21 cellular contexts compared by ENCODE assay signal in the genomic region with DNA sequence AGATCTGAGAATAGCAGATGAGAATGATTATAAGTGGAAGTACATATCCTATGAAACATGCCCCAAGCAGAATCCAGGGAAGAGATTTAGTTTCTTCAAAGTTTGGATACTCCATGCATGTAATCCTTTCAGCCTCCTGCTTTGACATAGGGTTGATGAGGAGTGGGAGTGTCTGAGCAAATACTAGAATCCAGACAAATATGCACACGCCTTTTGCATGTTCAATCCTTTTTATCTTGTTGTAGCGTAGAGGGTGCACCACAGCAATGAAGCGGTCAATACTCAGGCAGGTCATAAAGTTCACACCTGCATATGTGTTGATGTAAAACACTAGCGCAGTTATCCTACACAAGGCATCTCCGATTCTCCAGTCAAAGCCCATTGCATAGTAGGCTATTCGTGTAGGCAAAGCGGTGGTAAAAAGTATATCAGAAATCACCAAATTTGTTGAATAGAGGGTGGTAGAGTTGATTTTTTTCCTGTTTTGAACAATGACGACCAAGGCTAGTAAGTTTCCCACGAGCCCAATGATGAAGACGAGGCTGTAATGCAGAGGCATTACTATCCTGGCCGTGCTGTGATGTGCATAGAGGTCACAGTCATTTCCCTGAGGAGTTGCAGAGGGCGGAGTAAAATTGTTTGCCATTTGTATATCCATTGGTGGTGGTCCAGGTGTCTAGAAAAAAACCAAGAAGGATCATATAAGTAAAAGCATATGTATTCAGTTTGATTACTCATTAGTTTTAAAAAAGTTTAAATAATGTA. TPM values are rescaled to one million over a fixed set of nuclear protein-coding genes. Genes with fewer than 3 reads are reported as not detected.
DNase-seq lines count a peak whose midpoint lies in the region; ATAC-seq, FAIRE-seq and TF ChIP-seq lines count a peak whose summit lies in the region.
"Had no signal": no experiment of that assay in that cellular context is flagged by ENCODE, and none has a peak within 500 bp of the region (broad histone marks: within the 10 kb centered on the region; RNA-seq: fewer than 3 reads in every experiment).

No MANE protein-coding gene starts in this region.

- peak; percentile 80 for FAIRE-seq in GM12891 (lab: Jason Lieb, UNC)
- FAIRE-seq: kidney had no signal

- H3K27me3 Mint-ChIP-seq in T-helper 1 cell treated with Interleukin-12 subunit alpha and Interleukin-12 subunit beta and Interleukin-4 antibody, amounts not matched to agents 30 μg/mL and 1 μg/mL, for 36 hours (ENCODE audit: low read depth), result no peaks in the 10 kb centered on the region
- H3K27me3 Mint-ChIP-seq in activated T-helper 17 cell treated with anti-CD3 and anti-CD28 coated beads, Interleukin-2, amount 50 U/mL, for 72 hours, result no peaks in the 10 kb centered on the region
- no peaks in the 10 kb centered on the region for H3K27me3 Mint-ChIP-seq in naive B cell

- H3K9me3 Mint-ChIP-seq in T-helper 1 cell treated with Interleukin-12 subunit alpha and Interleukin-12 subunit beta and Interleukin-4 antibody, amounts not matched to agents 30 μg/mL and 1 μg/mL, for 36 hours, result no peaks in the 10 kb centered on the region
- H3K9me3 Mint-ChIP-seq in activated T-helper 17 cell treated with anti-CD3 and anti-CD28 coated beads, Interleukin-2, amount 50 U/mL, for 72 hours, result no peaks in the 10 kb centered on the region
- H3K9me3 Mint-ChIP-seq in naive B cell, result no peaks in the 10 kb centered on the region

- peaks cover 32% of the 10 kb centered on the region for H3K36me3 Mint-ChIP-seq in T-helper 1 cell treated with Interleukin-12 subunit alpha and Interleukin-12 subunit beta and Interleukin-4 antibody, amounts not matched to agents 30 μg/mL and 1 μg/mL, for 36 hours (ENCODE audit: low read depth)
- H3K36me3 Mint-ChIP-seq in activated T-helper 17 cell treated with anti-CD3 and anti-CD28 coated beads, Interleukin-2, amount 50 U/mL, for 72 hours (ENCODE audit: low read depth), result peaks cover 97% of the 10 kb centered on the region
- peaks cover 13 to 21% of the 10 kb centered on the region in 2 donors for H3K36me3 Mint-ChIP-seq in naive B cell

- H3K4me1 Mint-ChIP-seq in T-helper 1 cell treated with Interleukin-12 subunit alpha and Interleukin-12 subunit beta and Interleukin-4 antibody, amounts not matched to agents 30 μg/mL and 1 μg/mL, for 36 hours (ENCODE audit: low read depth), result peaks cover 47% of the 10 kb centered on the region
- peaks cover 61% of the 10 kb centered on the region for H3K4me1 Mint-ChIP-seq in activated T-helper 17 cell treated with anti-CD3 and anti-CD28 coated beads, Interleukin-2, amount 50 U/mL, for 72 hours
- peaks cover 67 to 78% (median 68%) of the 10 kb centered on the region in 3 donors for H3K4me1 Mint-ChIP-seq in naive B cell

- intact Hi-C loops in Right ventricle myocardium inferior (cut with DNase I), result no loop called here

- ATAC-seq in activated T-helper 17 cell treated with anti-CD3 and anti-CD28 coated beads, Interleukin-2, amount 50 U/mL, for 72 hours (replicated peaks), result peak; percentile 6
- no peak for ATAC-seq in naive B cell (ENCODE audit: low read depth in 2 of 2)
- no peak for ATAC-seq in Right ventricle myocardium inferior

- H3K27ac Mint-ChIP-seq in T-helper 1 cell treated with Interleukin-12 subunit alpha and Interleukin-12 subunit beta and Interleukin-4 antibody, amounts not matched to agents 30 μg/mL and 1 μg/mL, for 36 hours, result peak overlapping the region; percentile 71
- H3K27ac Mint-ChIP-seq in activated T-helper 17 cell treated with anti-CD3 and anti-CD28 coated beads, Interleukin-2, amount 50 U/mL, for 72 hours, result peak overlapping the region; percentile 77
- peak overlapping the region; percentile 16 to 86 (median 44) for H3K27ac Mint-ChIP-seq in naive B cell

- H3K4me3 Mint-ChIP-seq in T-helper 1 cell treated with Interleukin-12 subunit alpha and Interleukin-12 subunit beta and Interleukin-4 antibody, amounts not matched to agents 30 μg/mL and 1 μg/mL, for 36 hours, result peak overlapping the region; percentile 59
- H3K4me3 Mint-ChIP-seq in activated T-helper 17 cell treated with anti-CD3 and anti-CD28 coated beads, Interleukin-2, amount 50 U/mL, for 72 hours, result peak overlapping the region; percentile 97
- peak overlapping the region in 6 of 8 donors; percentile 4 to 76 (median 58) for H3K4me3 Mint-ChIP-seq in naive B cell

- DNase-seq in T-helper 1 cell, result no peak
- no peak for DNase-seq in GM12891 (ENCODE audit: insufficient read length, low spot score)
- DNase-seq in naive B cell, result no peak
- DNase-seq in Ammon's horn (ENCODE audit: low spot score), result no peak
- no peak for DNase-seq in NCI-H1436 treated with DMSO at 0.1 percent for 48 hours (lab: John Stamatoyannopoulos, UW)
- DNase-seq in Right ventricle myocardium inferior (ENCODE audit: missing footprints), result no peak
- DNase-seq: 8988T; DMS79; kidney; mesenchymal stem cell; MM.1S; NCI-H187; NCI-H446; retina; Right ventricle myocardium superior; stimulated activated CD4-positive, alpha-beta T cell treated with anti-CD3 and anti-CD28 coated beads, Interleukin-15, amount 100 ng/mL, for 24 hours had no signal

- TF ChIP-seq POLR2A in GM12891 (IDR thresholded peaks at IDR 0.05; ENCODE audit: low read depth, low read length), result no peak

TF ChIP-seq in GM12891, 5 proteins besides CTCF, POLR2A, EP300 and RAD21:
- TF ChIP-seq TAF1 (IDR thresholded peaks at IDR 0.05; ENCODE audit: low read depth, low read length), result no peak
- no peak for TF ChIP-seq SPI1 (IDR thresholded peaks at IDR 0.05; ENCODE audit: low read depth, low read length)
- no peak for TF ChIP-seq POLR2AphosphoS5 (IDR thresholded peaks at IDR 0.05; ENCODE audit: low read depth, low read length)
- TF ChIP-seq POU2F2 (IDR thresholded peaks at IDR 0.05; ENCODE audit: low read depth, low read length), result no peak

RNA-seq across cellular contexts. Expression of gene GPR183, which starts 11.5 kb away (rescaled TPM):
- polyA plus RNA-seq in GM12891 (2012; ENCODE audit: low read depth, missing spikeins), result 61.8 TPM
- 10 to 100 TPM; 92.4 to 95.1 TPM for total RNA-seq in activated T-helper 17 cell treated with anti-CD3 and anti-CD28 coated beads, Interleukin-2, amount 50 U/mL, for 72 hours
- 100 to 1,000 TPM in 5 of 6 donors, 10 to 100 TPM in 1; 98.3 to 487 (median 158) TPM for polyA plus RNA-seq in naive B cell (ENCODE audit: low read depth in 6 of 6)
- total RNA-seq in Right ventricle myocardium inferior, result 2.7 TPM

RNA-seq across cellular contexts. Expression of gene GPR18, which starts 37.5 kb away (rescaled TPM):
- 2.3 TPM for polyA plus RNA-seq in GM12891 (2012; ENCODE audit: low read depth, missing spikeins)
- total RNA-seq in activated T-helper 17 cell treated with anti-CD3 and anti-CD28 coated beads, Interleukin-2, amount 50 U/mL, for 72 hours, result 10 to 100 TPM in 1 of 2 donors, 1 to 10 TPM in 1; 8.7 to 10.1 TPM
- polyA plus RNA-seq in naive B cell (ENCODE audit: low read depth in 6 of 6), result 100 to 1,000 TPM in 5 of 6 donors, 10 to 100 TPM in 1; 70.6 to 229 (median 135) TPM
- total RNA-seq in Right ventricle myocardium inferior, result not detected
- total RNA-seq: ascending aorta, hepatocyte, Right ventricle myocardium superior had no signal
- polyA plus RNA-seq: hepatocyte, urinary bladder had no signal

Comparison
In these comparisons a context has a peak if more than half of its experiments do, and no peak if none do; other contexts are left out.
1. RNA of gene GPR183, which starts 11.5 kb away (total RNA-seq): 92.4 to 95.1 TPM in activated T-helper 17 cell treated with anti-CD3 and anti-CD28 coated beads, Interleukin-2, amount 50 U/mL, for 72 hours; 2.7 TPM in Right ventricle myocardium inferior (single experiment); every median in the first group is over 10 times any median in the second.
2. Peak in every context shown above with its lines, with median percentiles within 50 percentile points of each other: H3K27ac Mint-ChIP-seq and H3K4me3 Mint-ChIP-seq.